Comparison of ENCODE assay signal across 22 cellular contexts in genomic region chr20:40274912-40275654, GRCh38.
A peak's percentile ranks its signal among the peaks of the same experiment; 100 is the strongest.
DNase-seq lines count a peak whose midpoint lies in the region; TF ChIP-seq lines count a peak whose summit lies in the region.
"Had no signal": no experiment of that assay in that cellular context is flagged by ENCODE, and none has a peak within 500 bp of the region (broad histone marks: within the 10 kb centered on the region; RNA-seq: fewer than 3 reads in every experiment).

No MANE protein-coding gene starts in this region.

- H3K9ac ChIP-seq in SK-N-MC (ENCODE audit: insufficient read length) = no peak overlapping the region

- peaks cover 3% of the 10 kb centered on the region for H3K36me3 Mint-ChIP-seq in type B pancreatic cell

- H3K9me3 Mint-ChIP-seq in type B pancreatic cell = peaks cover 5% of the 10 kb centered on the region
- H3K9me3 Mint-ChIP-seq: activated B cell treated with CpG ODN at 0.5 μM for 24 hours had no signal

- H3K36me3 ChIP-seq in SK-N-MC (ENCODE audit: insufficient read depth, low read length) = no peaks in the 10 kb centered on the region
- H3K36me3 ChIP-seq: brain microvascular endothelial cell, colonic mucosa, neutrophil had no signal

- DNase-seq in NCI-H1417 (lab: John Stamatoyannopoulos, UW) = peak in 2 of 3 experiments; percentile 36 to 70
- DNase-seq in NCI-H1417 treated with DMSO at 0.1 percent for 48 hours (lab: John Stamatoyannopoulos, UW) = no peak
- no peak for DNase-seq in SK-N-MC (ENCODE audit: low read depth, low spot score)
- DNase-seq in type B pancreatic cell (ENCODE audit: extremely low spot score, unreplicated experiment) = no peak
- DNase-seq in occipital lobe (lab: John Stamatoyannopoulos, UW) = no peak
- DNase-seq in mesenteric fat pad (ENCODE audit: low spot score) = no peak
- no peak for DNase-seq in activated naive CD4-positive, alpha-beta T cell treated with anti-CD3 and anti-CD28 coated beads, Interleukin-2, amount 50 U/mL, for 16 hours
- DNase-seq: activated B cell treated with CpG ODN at 0.5 μM for 24 hours; activated CD4-positive, alpha-beta T cell treated with anti-CD3 and anti-CD28 coated beads, Interleukin-2, amount 50 U/mL, for 48 hours; activated effector memory CD4-positive, alpha-beta T cell treated with anti-CD3 and anti-CD28 coated beads, Interleukin-2, amount 50 U/mL, for 16 hours; brain microvascular endothelial cell; colonic mucosa; DMS53; HFFc6; NCI-H1105 treated with DMSO at 0.1 percent for 48 hours; NCI-H510A; small intestine; stimulated activated naive CD4-positive, alpha-beta T cell; testis had no signal

- no peak for TF ChIP-seq CTCF in type B pancreatic cell (conservative IDR thresholded peaks at IDR 0.05)

- H3K27ac Mint-ChIP-seq in type B pancreatic cell = peak overlapping the region; percentile 14
- H3K27ac Mint-ChIP-seq: activated B cell treated with CpG ODN at 0.5 μM for 24 hours, HFFc6 had no signal

- H3K4me3 Mint-ChIP-seq in type B pancreatic cell = peak overlapping the region; percentile 17
- H3K4me3 Mint-ChIP-seq: activated B cell treated with CpG ODN at 0.5 μM for 24 hours, HFFc6 had no signal

- no peaks in the 10 kb centered on the region for H3K9me3 ChIP-seq in SK-N-MC (ENCODE audit: low read depth, low read length)
- H3K9me3 ChIP-seq in iPS-18c (ENCODE audit: control insufficient read depth, insufficient read depth, low read length) = no peaks in the 10 kb centered on the region
- H3K9me3 ChIP-seq: colonic mucosa, neutrophil, testis had no signal

- no peak overlapping the region for H3K4me3 ChIP-seq in SK-N-MC
- peak overlapping the region; percentile 25; the same call in 1 of the 2 replicates for H3K4me3 ChIP-seq in iPS-18c (ENCODE audit: insufficient read depth, low read depth, low read length)
- H3K4me3 ChIP-seq: colonic mucosa, testis had no signal

- peaks cover 55% of the 10 kb centered on the region for H3K4me1 Mint-ChIP-seq in type B pancreatic cell (ENCODE audit: unreplicated experiment)
- H3K4me1 Mint-ChIP-seq: activated B cell treated with CpG ODN at 0.5 μM for 24 hours had no signal

- peaks cover 26% of the 10 kb centered on the region for H3K27me3 Mint-ChIP-seq in type B pancreatic cell

- peak overlapping the region; percentile 85; the same call in 1 of the 2 replicates for H3K27ac ChIP-seq in SK-N-MC
- H3K27ac ChIP-seq: 22Rv1, brain microvascular endothelial cell, colonic mucosa, neutrophil, testis had no signal

Comparison
In these comparisons a context has a peak if more than half of its experiments do, and no peak if none do; other contexts are left out.
1. DNase-seq: peak in NCI-H1417 (2 of 3); none in NCI-H1417 treated with DMSO at 0.1 percent for 48 hours (single experiment), SK-N-MC (single experiment), type B pancreatic cell (single experiment), occipital lobe (single experiment), mesenteric fat pad (single experiment) and activated naive CD4-positive, alpha-beta T cell treated with anti-CD3 and anti-CD28 coated beads, Interleukin-2, amount 50 U/mL, for 16 hours (single experiment).